In the genomic region with DNA sequence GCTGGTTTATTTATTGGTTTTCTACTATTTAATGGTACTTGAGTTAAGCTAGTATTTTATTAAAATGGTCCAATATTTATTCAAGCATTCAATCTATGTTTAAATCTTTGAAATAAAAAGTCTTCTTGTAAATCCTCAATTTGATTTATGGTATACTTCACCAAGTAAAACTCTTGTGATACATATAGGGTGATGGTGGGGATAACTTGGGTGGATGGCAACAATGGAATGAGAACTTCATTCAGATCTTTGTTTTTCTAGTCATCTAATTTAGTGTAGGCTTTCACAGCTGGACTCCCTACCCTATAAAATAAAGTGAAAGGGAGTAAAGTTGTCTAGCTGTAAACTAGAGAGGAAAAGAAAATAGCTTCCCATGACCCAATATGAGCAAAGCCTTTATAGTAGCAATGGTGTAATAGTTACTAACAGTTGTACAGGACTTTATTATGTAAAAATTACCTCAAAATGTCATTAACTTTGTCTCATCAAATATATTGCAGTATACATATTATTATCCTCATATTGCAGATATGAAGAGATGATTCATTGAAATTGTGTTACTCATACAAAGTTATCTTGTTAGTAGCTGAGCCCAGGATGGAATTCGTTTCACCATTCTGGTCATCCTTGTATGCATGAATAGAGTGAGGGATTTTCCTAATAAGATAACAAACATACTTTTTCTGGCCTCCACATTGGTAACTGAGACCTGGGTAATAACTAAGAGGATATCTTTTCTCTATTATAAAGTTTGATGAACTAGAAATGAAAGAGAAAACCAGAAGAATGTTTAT, we compare ENCODE assay signal across 12 cellular contexts.
"Had no signal": no experiment of that assay in that cellular context is flagged by ENCODE, and none has a peak within 500 bp of the region (broad histone marks: within the 10 kb centered on the region; RNA-seq: fewer than 3 reads in every experiment).

No MANE protein-coding gene starts in this region.

- H3K4me3 ChIP-seq: left lung had no signal

- DNase-seq: activated CD4-positive, alpha-beta memory T cell treated with anti-CD3 and anti-CD28 coated beads for 36 hours; activated CD4-positive, alpha-beta T cell treated with anti-CD3 and anti-CD28 coated beads for 36 hours; activated CD8-positive, alpha-beta memory T cell treated with anti-CD3 and anti-CD28 coated beads, Interleukin-2, amount 10 ng/mL, durations not matched to agents 7 days and 5 days; activated naive CD4-positive, alpha-beta T cell treated with anti-CD3 and anti-CD28 coated beads, Interleukin-2, amount 10 ng/mL, durations not matched to agents 7 days and 5 days; activated T-cell treated with anti-CD3 and anti-CD28 coated beads, Interleukin-2, amount 50 U/mL, for 1 hour; effector memory CD4-positive, alpha-beta T cell; left lung; naive thymus-derived CD8-positive, alpha-beta T cell; retina; stimulated activated CD4-positive, alpha-beta T cell treated with anti-CD3 and anti-CD28 coated beads, Interleukin-2, amount 100 ng/mL, for 48 hours; stimulated activated naive CD4-positive, alpha-beta T cell treated with Interleukin-2 at 50 U/mL for 16 hours; substantia nigra had no signal

- ATAC-seq: activated CD4-positive, alpha-beta T cell treated with anti-CD3 and anti-CD28 coated beads for 36 hours; activated CD8-positive, alpha-beta memory T cell treated with anti-CD3 and anti-CD28 coated beads, Interleukin-2, amount 10 ng/mL, durations not matched to agents 7 days and 5 days; left lung; naive thymus-derived CD8-positive, alpha-beta T cell had no signal
